Comparison of ENCODE assay signal across 8 cellular contexts in genomic region chr6:134882426-134883038, GRCh38.
DNase-seq lines count a peak whose midpoint lies in the region; ATAC-seq and TF ChIP-seq lines count a peak whose summit lies in the region.

No MANE protein-coding gene starts in this region.

- POLR2A ChIA-PET in T-cell (lab: Charles Lee): no interaction called here

- H3K27ac ChIP-seq in spleen: no peak overlapping the region

- H3K9me3 ChIP-seq in MG63: no peaks in the 10 kb centered on the region
- no peaks in the 10 kb centered on the region for H3K9me3 ChIP-seq in spleen

- H3K4me1 ChIP-seq in spleen: peaks cover 0 to 5% (median 0%) of the 10 kb centered on the region in 6 donors

- CTCF ChIA-PET in T-cell (lab: Charles Lee): interaction anchor here (0.5 to 1.8 kb wide), 13 partner anchors 56 to 930 kb away, joined by 3 to 9 read pairs (median 3); no protein-coding TSS in a partner anchor

- intact Hi-C loops in spleen (cut with DNase I; ENCODE audit: low total_unique reads): loop anchor here (10.0 kb wide), 1 partner anchor 728 kb away; no protein-coding TSS in a partner anchor

- H3K27me3 ChIP-seq in MG63 (no peaks in the 10 kb centered on the region), spleen (replicated peaks in 1 of 7) (peaks cover 0 to 15% (median 0%) of the 10 kb centered on the region in 7 donors)

- H3K9me3 Mint-ChIP-seq in T-cell: no peaks in the 10 kb centered on the region

- peaks cover 12 to 22% of the 10 kb centered on the region in 2 donors for H3K27me3 Mint-ChIP-seq in T-cell

- no peaks in the 10 kb centered on the region for H3K36me3 ChIP-seq in MG63
- no peaks in the 10 kb centered on the region for H3K36me3 ChIP-seq in spleen

- no peak for ATAC-seq in T-cell (replicated peaks in 1 of 4)

- H3K4me3 ChIP-seq in MG63: no peak overlapping the region
- no peak overlapping the region for H3K4me3 ChIP-seq in spleen

- DNase-seq in C1 segment of cervical spinal cord (lab: John Stamatoyannopoulos, UW): peak in 11 of 14 donors; percentile 1 to 57 (median 17)
- DNase-seq in GM20000 (ENCODE audit: low spot score): peak; percentile 41
- DNase-seq in MG63: peak; percentile 44
- peak in 30 of 34 experiments; percentile 3 to 65 (median 35) for DNase-seq in T-cell
- peak; percentile 8 for DNase-seq in brain pericyte (ENCODE audit: low read depth, low spot score)
- peak; percentile 85 for DNase-seq in inferior parietal cortex (ENCODE audit: extremely low spot score)
- DNase-seq in spleen: no peak
- no peak for DNase-seq in cerebellar nuclear complex (lab: John Stamatoyannopoulos, UW)

- no peaks in the 10 kb centered on the region for H3K4me1 Mint-ChIP-seq in T-cell

- 18 to 96% (median 55%) methylated on average over 10 of the region's 10 CpGs for WGBS in spleen, 5 donors

- H3K36me3 Mint-ChIP-seq in T-cell: no peaks in the 10 kb centered on the region

- no peak overlapping the region for H3K4me3 Mint-ChIP-seq in T-cell

- no peak for TF ChIP-seq POLR2A in spleen (IDR thresholded peaks at IDR 0.05)

- TF ChIP-seq CTCF in GM20000 (IDR thresholded peaks at IDR 0.05; ENCODE audit: extremely low read depth, missing control alignments): peak; percentile 83
- TF ChIP-seq CTCF in spleen (IDR thresholded peaks at IDR 0.05 in 8 of 11, conservative IDR thresholded peaks at IDR 0.05 in 3 of 11): peak; percentile 39 to 91 (median 69)

- H3K27ac Mint-ChIP-seq in T-cell: no peak overlapping the region

Comparison
In these comparisons a context has a peak if more than half of its experiments do, and no peak if none do; other contexts are left out.
1. DNase-seq: peak in C1 segment of cervical spinal cord (11 of 14), GM20000 (single experiment), MG63 (single experiment), T-cell (30 of 34), brain pericyte (single experiment) and inferior parietal cortex (single experiment); none in spleen (single experiment) and cerebellar nuclear complex (0 of 2).